In genomic region chr19:2747349-2747748, GRCh38 we compare ENCODE assay signal across 26 cellular contexts. TPM values are rescaled to one million over a fixed set of nuclear protein-coding genes. Genes with fewer than 3 reads are reported as not detected.
A peak's percentile ranks its signal among the peaks of the same experiment; 100 is the strongest.
DNase-seq lines count a peak whose midpoint lies in the region; ATAC-seq, FAIRE-seq and TF ChIP-seq lines count a peak whose summit lies in the region.
"Had no signal": no experiment of that assay in that cellular context is flagged by ENCODE, and none has a peak within 500 bp of the region (broad histone marks: within the 10 kb centered on the region; RNA-seq: fewer than 3 reads in every experiment).

No MANE protein-coding gene starts in this region.

- in situ Hi-C loops in HepG2 (cut with HindIII; ENCODE audit: extremely low pct_ligation_motif_present, low pct_unique_long_range_greater_than_20kb): no loop called here

- WGBS in HepG2 (ENCODE audit: low lambda C conversion rate): 30% methylated on average over 7 of the region's 7 CpGs

- POLR2A ChIA-PET in HEK293 (lab: Yijun Ruan, JAX) (no interaction called here), HepG2 (lab: Yijun Ruan, JAX) (no interaction called here)

- TF ChIP-seq RAD21 in HepG2 (CRISPR knock-in tag; IDR thresholded peaks at IDR 0.05): no peak

- H3K4me1 ChIP-seq in HEK293 (ENCODE audit: control insufficient read depth, insufficient read depth, low read length): no peaks in the 10 kb centered on the region
- H3K4me1 ChIP-seq in Karpas-422 (ENCODE audit: low read length): peaks cover 12% of the 10 kb centered on the region
- H3K4me1 ChIP-seq in HepG2 (ENCODE audit: insufficient read depth, low read length): peaks cover 7% of the 10 kb centered on the region
- H3K4me1 ChIP-seq: SJSA1 had no signal

- H3K27ac ChIP-seq in HEK293 (ENCODE audit: extremely low read depth, low read depth, low read length) (no peak overlapping the region), Karpas-422 (ENCODE audit: low read length) (no peak overlapping the region), HepG2 (ENCODE audit: extremely low read length, insufficient read depth, low read length) (no peak overlapping the region)
- H3K27ac ChIP-seq: C4-2B, KMS-11, PC-9, SJSA1 had no signal

- TF ChIP-seq EP300 in HepG2 (IDR thresholded peaks at IDR 0.05; ENCODE audit: low read depth in 2 of 2, low read length in 2 of 2): no peak
- no peak for TF ChIP-seq EP300 in HepG2 (CRISPR knock-in tag; IDR thresholded peaks at IDR 0.05; ENCODE audit: borderline replicate concordance)

- H4K20me1 ChIP-seq in Karpas-422 (ENCODE audit: insufficient read depth, low read depth, low read length) (no peaks in the 10 kb centered on the region), HepG2 (ENCODE audit: insufficient read depth, low read length) (no peaks in the 10 kb centered on the region)

- TF ChIP-seq CTCF in HEK293 (tag by site-specific recombination; IDR thresholded peaks at IDR 0.05) (no peak), HepG2 (CRISPR knock-in tag; IDR thresholded peaks at IDR 0.05) (no peak)

- peak overlapping the region in 2 of 3 donors; percentile 53 to 61 for H3K27ac Mint-ChIP-seq in IgD-negative memory B cell
- H3K27ac Mint-ChIP-seq: CD8-positive, alpha-beta T cell; T-helper 2 cell treated with Interferon-gamma antibody and Interleukin-4, amounts not matched to agents 5 μg/mL and 100 μg/mL, for 36 hours had no signal

- H3K36me3 ChIP-seq in HEK293 (ENCODE audit: control insufficient read depth in 2 of 2, insufficient read depth in 1 of 2, low read length in 2 of 2) (no peaks in the 10 kb centered on the region; a peak in 1 of 3 replicates), Karpas-422 (ENCODE audit: insufficient read depth, low read length) (no peaks in the 10 kb centered on the region), HepG2 (replicated peaks in 1 of 2; ENCODE audit: control insufficient read depth in 1 of 2, insufficient read depth in 2 of 2, low read length in 2 of 2) (no peaks in the 10 kb centered on the region)
- H3K36me3 ChIP-seq: SJSA1 had no signal

- no peak for DNase-seq in GM12891 (ENCODE audit: insufficient read length, low spot score)
- DNase-seq in Karpas-422: no peak
- no peak for DNase-seq in HepG2 (ENCODE audit: low spot score)
- DNase-seq in SKM-1 treated with dmso at 0.1 percent for 144 hours (lab: John Stamatoyannopoulos, UW; ENCODE audit: unreplicated experiment): no peak
- DNase-seq: CD8-positive, alpha-beta T cell; DMS79 treated with DMSO at 0.1 percent for 48 hours; NCI-H1105; NCI-H146; NCI-H1930; NCI-H446; NCI-H524 treated with DMSO at 0.1 percent for 48 hours; NCI-H774; NK-92 treated with Interleukin-12 subunit alpha and Interleukin-12 subunit beta, amount 100 ng/mL, for 24 hours; PC-9; T-helper 1 cell had no signal

- H3K4me3 Mint-ChIP-seq in IgD-negative memory B cell: peak overlapping the region; percentile 25 to 75 (median 42)
- H3K4me3 Mint-ChIP-seq: CD8-positive, alpha-beta T cell; T-helper 2 cell treated with Interferon-gamma antibody and Interleukin-4, amounts not matched to agents 5 μg/mL and 100 μg/mL, for 36 hours had no signal

- H3K9me3 ChIP-seq in HEK293 (ENCODE audit: control insufficient read depth, insufficient read depth, low read depth, low read length): no peaks in the 10 kb centered on the region
- no peaks in the 10 kb centered on the region for H3K9me3 ChIP-seq in Karpas-422 (ENCODE audit: low read length)
- H3K9me3 ChIP-seq in HepG2 (ENCODE audit: low read length): no peaks in the 10 kb centered on the region
- H3K9me3 ChIP-seq: SJSA1 had no signal

- no peaks in the 10 kb centered on the region for H3K36me3 Mint-ChIP-seq in IgD-negative memory B cell
- H3K36me3 Mint-ChIP-seq: CD8-positive, alpha-beta T cell had no signal

- ATAC-seq in HG02884 (IDR thresholded peaks at IDR 0.05; ENCODE audit: unreplicated experiment) (no peak), HepG2 (no peak)
- ATAC-seq: CD8-positive, alpha-beta T cell; Right ventricle myocardium inferior had no signal

- H2AFZ ChIP-seq in Karpas-422 (ENCODE audit: low read length) (no peak overlapping the region), HepG2 (ENCODE audit: low read length) (no peak overlapping the region)
- H2AFZ ChIP-seq: PC-9 had no signal

- intact Hi-C loops in HepG2 (cut with micrococcal nuclease; ENCODE audit: unreplicated experiment): no loop called here

- H3K9ac ChIP-seq in Karpas-422 (ENCODE audit: low read length) (no peak overlapping the region), HepG2 (ENCODE audit: insufficient read depth, low read depth, low read length) (no peak overlapping the region)
- H3K9ac ChIP-seq: KMS-11 had no signal

- FAIRE-seq in GM12891 (lab: Jason Lieb, UNC): peak; percentile 76
- FAIRE-seq in HepG2 (lab: Jason Lieb, UNC): no peak
- FAIRE-seq: GM19239, H54, HTR-8/SVneo had no signal

- no peaks in the 10 kb centered on the region for H3K9me3 Mint-ChIP-seq in IgD-negative memory B cell
- H3K9me3 Mint-ChIP-seq: CD8-positive, alpha-beta T cell; T-helper 2 cell treated with Interferon-gamma antibody and Interleukin-4, amounts not matched to agents 5 μg/mL and 100 μg/mL, for 36 hours had no signal

- H3K4me2 ChIP-seq in Karpas-422 (ENCODE audit: low read depth, low read length, poor library complexity, severe bottlenecking) (no peak overlapping the region), HepG2 (ENCODE audit: low read depth, low read length) (no peak overlapping the region)
- H3K4me2 ChIP-seq: KMS-11, PC-9 had no signal

- peaks cover 8 to 9% (median 8%) of the 10 kb centered on the region in 3 donors for H3K4me1 Mint-ChIP-seq in IgD-negative memory B cell

- TF ChIP-seq POLR2A in GM12891 (IDR thresholded peaks at IDR 0.05; ENCODE audit: low read depth, low read length): no peak
- TF ChIP-seq POLR2A in HepG2 (IDR thresholded peaks at IDR 0.05; ENCODE audit: insufficient read depth in 1 of 2, low read depth in 2 of 2, low read length in 2 of 2): no peak

- H3K27me3 ChIP-seq in Karpas-422 (ENCODE audit: low read length) (no peaks in the 10 kb centered on the region), HepG2 (ENCODE audit: control insufficient read depth in 1 of 2, insufficient read depth in 2 of 2, low read length in 2 of 2) (no peaks in the 10 kb centered on the region)

- H3K79me2 ChIP-seq in Karpas-422 (ENCODE audit: low read length) (no peaks in the 10 kb centered on the region), HepG2 (ENCODE audit: insufficient read depth, low read length) (no peaks in the 10 kb centered on the region)

- H3K4me3 ChIP-seq in HEK293 (ENCODE audit: low read depth, low read length): no peak overlapping the region
- no peak overlapping the region for H3K4me3 ChIP-seq in Karpas-422 (ENCODE audit: low read length)
- H3K4me3 ChIP-seq in HepG2 (replicated peaks in 1 of 3; ENCODE audit: insufficient read depth in 1 of 3, low read depth in 2 of 3, low read length in 3 of 3): no peak overlapping the region
- H3K4me3 ChIP-seq: PC-9, SJSA1 had no signal

- no TSS peak for BruUV-seq in HepG2 (replicated peaks; lab: Mats Ljungman, UMichigan)

- CTCF ChIA-PET in HEK293 (lab: Yijun Ruan, JAX): interaction anchor here (0.7 to 3.3 kb wide), 3 partner anchors 8 to 138 kb away, joined by 6 to 54 read pairs (median 8); no protein-coding TSS in a partner anchor
- CTCF ChIA-PET in HepG2 (lab: Yijun Ruan, JAX; ENCODE audit: low intra/inter-chr PET ratio, low total read pairs): interaction anchor here (1.3 kb wide), 1 partner anchor 99 kb away, joined by 4 read pairs; no protein-coding TSS in a partner anchor

- no peaks in the 10 kb centered on the region for H3K27me3 Mint-ChIP-seq in IgD-negative memory B cell

- H3K9me2 ChIP-seq in Karpas-422 (replicated peaks; ENCODE audit: insufficient read depth, low read length): no peaks in the 10 kb centered on the region

RNA-seq across cellular contexts. Expression of gene SLC39A3, which starts 7.5 kb away (rescaled TPM):
- 19.8 TPM for polyA plus RNA-seq in GM12891 (2012; ENCODE audit: low read depth, missing spikeins)
- polyA plus RNA-seq in IgD-negative memory B cell (86.9 TPM), HepG2 (2011; rRNA removed) (33.6 and 34.2 TPM in 2 replicates)
- 28.6 and 55.3 TPM in 2 replicates for total RNA-seq in Karpas-422 (2014; rRNA removed; shearing (Covaris generic); ENCODE audit: low replicate concordance)
- total RNA-seq in HepG2 (2016; rRNA removed; fragmentation: Illumina TruSeq; extraction: Trizol): 25.0 and 41.6 TPM in 2 replicates
- total RNA-seq in HepG2 (2016; cell fraction: cytosol; rRNA removed; fragmentation: Illumina TruSeq; extraction: Trizol; ENCODE audit: low read depth): 28.6 and 43.2 TPM in 2 replicates
- total RNA-seq in HepG2 (2016; cell fraction: insoluble cytoplasmic fraction; rRNA removed; fragmentation: Illumina TruSeq; extraction: Trizol): 19.6 and 44.5 TPM in 2 replicates
- total RNA-seq in HepG2 (2016; cell fraction: membrane; rRNA removed; fragmentation: Illumina TruSeq; extraction: Trizol): 45.1 and 60.0 TPM in 2 replicates
- 30.3 and 32.7 TPM in 2 replicates for total RNA-seq in HepG2 (2016; cell fraction: nucleus; rRNA removed; fragmentation: Illumina TruSeq; extraction: Trizol)
- 39.9 and 48.2 TPM in 2 replicates for polyA plus RNA-seq in HepG2 (2011; cell fraction: cytosol; rRNA removed)
- polyA plus RNA-seq in HepG2 (2011; cell fraction: nucleus; rRNA removed): 22.1 and 24.0 TPM in 2 replicates
- 18.4 and 30.9 TPM in 2 replicates for polyA plus RNA-seq in HepG2 (2012)
- polyA plus RNA-seq in HepG2 (2016; cell fraction: cytosol; fragmentation: Illumina TruSeq; extraction: Trizol; ENCODE audit: low read depth): 41.4 and 52.9 TPM in 2 replicates
- 27.9 and 37.1 TPM in 2 replicates for polyA plus RNA-seq in HepG2 (2016; cell fraction: insoluble cytoplasmic fraction; fragmentation: Illumina TruSeq; extraction: Trizol; ENCODE audit: low read depth)
- polyA plus RNA-seq in HepG2 (2016; cell fraction: membrane; fragmentation: Illumina TruSeq; extraction: Trizol; ENCODE audit: low read depth): 50.5 and 57.8 TPM in 2 replicates
- 65.1 and 70.7 TPM in 2 replicates for polyA plus RNA-seq in HepG2 (2016; cell fraction: nucleus; fragmentation: Illumina TruSeq; extraction: Trizol; ENCODE audit: insufficient read depth, low read depth)
- 38.4 and 71.1 TPM in 2 replicates for polyA minus RNA-seq in HepG2 (2011; rRNA and poly(A)+ RNA removed; ENCODE audit: low replicate concordance)
- 13.8 and 15.1 TPM in 2 replicates for polyA minus RNA-seq in HepG2 (2011; cell fraction: cytosol; rRNA and poly(A)+ RNA removed)
- polyA minus RNA-seq in HepG2 (2011; cell fraction: nucleus; rRNA and poly(A)+ RNA removed): 8.5 and 9.3 TPM in 2 replicates

RNA-seq across cellular contexts. Expression of gene DIRAS1, which starts 26.2 kb away (rescaled TPM):
- 0.08 TPM for polyA plus RNA-seq in GM12891 (2012; ENCODE audit: low read depth, missing spikeins)
- polyA plus RNA-seq in IgD-negative memory B cell: 0.64 TPM
- not detected in 2 replicates for total RNA-seq in Karpas-422 (2014; rRNA removed; shearing (Covaris generic); ENCODE audit: low replicate concordance)
- total RNA-seq in HepG2 (2016; rRNA removed; fragmentation: Illumina TruSeq; extraction: Trizol): 0.97 and 1.2 TPM in 2 replicates
- total RNA-seq in HepG2 (2016; cell fraction: cytosol; rRNA removed; fragmentation: Illumina TruSeq; extraction: Trizol; ENCODE audit: low read depth): 0.61 and 0.62 TPM in 2 replicates
- 1.0 and 1.1 TPM in 2 replicates for total RNA-seq in HepG2 (2016; cell fraction: insoluble cytoplasmic fraction; rRNA removed; fragmentation: Illumina TruSeq; extraction: Trizol)
- total RNA-seq in HepG2 (2016; cell fraction: membrane; rRNA removed; fragmentation: Illumina TruSeq; extraction: Trizol): 1.3 and 1.6 TPM in 2 replicates
- 0.56 and 0.94 TPM in 2 replicates for total RNA-seq in HepG2 (2016; cell fraction: nucleus; rRNA removed; fragmentation: Illumina TruSeq; extraction: Trizol)
- polyA plus RNA-seq in HepG2 (2011; rRNA removed): 1.8 and 2.9 TPM in 2 replicates
- 1.7 and 2.2 TPM in 2 replicates for polyA plus RNA-seq in HepG2 (2011; cell fraction: cytosol; rRNA removed)
- polyA plus RNA-seq in HepG2 (2011; cell fraction: nucleus; rRNA removed): 2.6 and 3.2 TPM in 2 replicates
- 1.3 and 1.7 TPM in 2 replicates for polyA plus RNA-seq in HepG2 (2012)
- polyA plus RNA-seq in HepG2 (2016; cell fraction: cytosol; fragmentation: Illumina TruSeq; extraction: Trizol; ENCODE audit: low read depth): 0.97 and 1.5 TPM in 2 replicates
- polyA plus RNA-seq in HepG2 (2016; cell fraction: insoluble cytoplasmic fraction; fragmentation: Illumina TruSeq; extraction: Trizol; ENCODE audit: low read depth): 1.7 and 2.5 TPM in 2 replicates
- 1.8 and 1.9 TPM in 2 replicates for polyA plus RNA-seq in HepG2 (2016; cell fraction: membrane; fragmentation: Illumina TruSeq; extraction: Trizol; ENCODE audit: low read depth)
- 1.9 and 2.0 TPM in 2 replicates for polyA plus RNA-seq in HepG2 (2016; cell fraction: nucleus; fragmentation: Illumina TruSeq; extraction: Trizol; ENCODE audit: insufficient read depth, low read depth)
- polyA minus RNA-seq in HepG2 (2011; rRNA and poly(A)+ RNA removed; ENCODE audit: low replicate concordance): 0.35 and 2.3 TPM in 2 replicates
- 1.7 and 1.8 TPM in 2 replicates for polyA minus RNA-seq in HepG2 (2011; cell fraction: cytosol; rRNA and poly(A)+ RNA removed)
- 0.64 and 0.75 TPM in 2 replicates for polyA minus RNA-seq in HepG2 (2011; cell fraction: nucleus; rRNA and poly(A)+ RNA removed)
- total RNA-seq: SJSA1 had no signal

RNA-seq across cellular contexts. Expression of gene SGTA, which starts 35.7 kb away (rescaled TPM):
- polyA plus RNA-seq in GM12891 (2012; ENCODE audit: low read depth, missing spikeins): 46.3 TPM
- polyA plus RNA-seq in IgD-negative memory B cell (44.2 TPM), HepG2 (2011; rRNA removed) (43.0 and 43.9 TPM in 2 replicates)
- total RNA-seq in Karpas-422 (2014; rRNA removed; shearing (Covaris generic); ENCODE audit: low replicate concordance): 31.2 and 55.8 TPM in 2 replicates
- total RNA-seq in HepG2 (2016; rRNA removed; fragmentation: Illumina TruSeq; extraction: Trizol): 47.4 and 47.5 TPM in 2 replicates
- total RNA-seq in HepG2 (2016; cell fraction: cytosol; rRNA removed; fragmentation: Illumina TruSeq; extraction: Trizol; ENCODE audit: low read depth): 15.4 and 15.7 TPM in 2 replicates
- total RNA-seq in HepG2 (2016; cell fraction: insoluble cytoplasmic fraction; rRNA removed; fragmentation: Illumina TruSeq; extraction: Trizol): 38.4 and 51.3 TPM in 2 replicates
- total RNA-seq in HepG2 (2016; cell fraction: membrane; rRNA removed; fragmentation: Illumina TruSeq; extraction: Trizol): 36.5 and 39.1 TPM in 2 replicates
- 22.7 and 29.7 TPM in 2 replicates for total RNA-seq in HepG2 (2016; cell fraction: nucleus; rRNA removed; fragmentation: Illumina TruSeq; extraction: Trizol)
- 36.5 and 53.7 TPM in 2 replicates for polyA plus RNA-seq in HepG2 (2011; cell fraction: cytosol; rRNA removed)
- polyA plus RNA-seq in HepG2 (2011; cell fraction: nucleus; rRNA removed): 91.7 and 100.0 TPM in 2 replicates
- 31.5 and 46.4 TPM in 2 replicates for polyA plus RNA-seq in HepG2 (2012)
- polyA plus RNA-seq in HepG2 (2016; cell fraction: cytosol; fragmentation: Illumina TruSeq; extraction: Trizol; ENCODE audit: low read depth): 19.4 and 21.9 TPM in 2 replicates
- 59.1 and 69.1 TPM in 2 replicates for polyA plus RNA-seq in HepG2 (2016; cell fraction: insoluble cytoplasmic fraction; fragmentation: Illumina TruSeq; extraction: Trizol; ENCODE audit: low read depth)
- 43.4 and 44.2 TPM in 2 replicates for polyA plus RNA-seq in HepG2 (2016; cell fraction: membrane; fragmentation: Illumina TruSeq; extraction: Trizol; ENCODE audit: low read depth)
- polyA plus RNA-seq in HepG2 (2016; cell fraction: nucleus; fragmentation: Illumina TruSeq; extraction: Trizol; ENCODE audit: insufficient read depth, low read depth): 75.8 and 78.8 TPM in 2 replicates
- 33.4 and 37.8 TPM in 2 replicates for polyA minus RNA-seq in HepG2 (2011; rRNA and poly(A)+ RNA removed; ENCODE audit: low replicate concordance)
- 21.6 and 25.4 TPM in 2 replicates for polyA minus RNA-seq in HepG2 (2011; cell fraction: cytosol; rRNA and poly(A)+ RNA removed)
- 12.1 and 13.1 TPM in 2 replicates for polyA minus RNA-seq in HepG2 (2011; cell fraction: nucleus; rRNA and poly(A)+ RNA removed)

RNA-seq across cellular contexts. Expression of gene THOP1, which starts 38.0 kb away (rescaled TPM):
- polyA plus RNA-seq in GM12891 (2012; ENCODE audit: low read depth, missing spikeins): 146 TPM
- 54.4 TPM for polyA plus RNA-seq in IgD-negative memory B cell
- 57.0 and 148 TPM in 2 replicates for total RNA-seq in Karpas-422 (2014; rRNA removed; shearing (Covaris generic); ENCODE audit: low replicate concordance)
- total RNA-seq in HepG2 (2016; rRNA removed; fragmentation: Illumina TruSeq; extraction: Trizol): 98.1 and 116 TPM in 2 replicates
- 12.3 and 13.1 TPM in 2 replicates for total RNA-seq in HepG2 (2016; cell fraction: cytosol; rRNA removed; fragmentation: Illumina TruSeq; extraction: Trizol; ENCODE audit: low read depth)
- total RNA-seq in HepG2 (2016; cell fraction: insoluble cytoplasmic fraction; rRNA removed; fragmentation: Illumina TruSeq; extraction: Trizol): 83.9 and 120 TPM in 2 replicates
- 35.7 and 37.5 TPM in 2 replicates for total RNA-seq in HepG2 (2016; cell fraction: membrane; rRNA removed; fragmentation: Illumina TruSeq; extraction: Trizol)
- 71.2 and 83.7 TPM in 2 replicates for total RNA-seq in HepG2 (2016; cell fraction: nucleus; rRNA removed; fragmentation: Illumina TruSeq; extraction: Trizol)
- polyA plus RNA-seq in HepG2 (2011; rRNA removed): 74.4 and 81.4 TPM in 2 replicates
- 50.2 and 88.6 TPM in 2 replicates for polyA plus RNA-seq in HepG2 (2011; cell fraction: cytosol; rRNA removed)
- polyA plus RNA-seq in HepG2 (2011; cell fraction: nucleus; rRNA removed): 183 and 242 TPM in 2 replicates
- 41.9 and 45.1 TPM in 2 replicates for polyA plus RNA-seq in HepG2 (2012)
- 9.6 TPM in 2 replicates for polyA plus RNA-seq in HepG2 (2016; cell fraction: cytosol; fragmentation: Illumina TruSeq; extraction: Trizol; ENCODE audit: low read depth)
- 69.9 and 92.7 TPM in 2 replicates for polyA plus RNA-seq in HepG2 (2016; cell fraction: insoluble cytoplasmic fraction; fragmentation: Illumina TruSeq; extraction: Trizol; ENCODE audit: low read depth)
- polyA plus RNA-seq in HepG2 (2016; cell fraction: membrane; fragmentation: Illumina TruSeq; extraction: Trizol; ENCODE audit: low read depth): 20.1 and 20.4 TPM in 2 replicates
- 159 and 175 TPM in 2 replicates for polyA plus RNA-seq in HepG2 (2016; cell fraction: nucleus; fragmentation: Illumina TruSeq; extraction: Trizol; ENCODE audit: insufficient read depth, low read depth)
- polyA minus RNA-seq in HepG2 (2011; rRNA and poly(A)+ RNA removed; ENCODE audit: low replicate concordance): 118 and 211 TPM in 2 replicates
- polyA minus RNA-seq in HepG2 (2011; cell fraction: cytosol; rRNA and poly(A)+ RNA removed): 39.9 and 51.4 TPM in 2 replicates
- polyA minus RNA-seq in HepG2 (2011; cell fraction: nucleus; rRNA and poly(A)+ RNA removed): 26.3 and 32.6 TPM in 2 replicates

RNA-seq across cellular contexts. Expression of gene GNG7, which starts 44.9 kb away (rescaled TPM):
- 6.4 TPM for polyA plus RNA-seq in GM12891 (2012; ENCODE audit: low read depth, missing spikeins)
- 74.6 TPM for polyA plus RNA-seq in IgD-negative memory B cell
- total RNA-seq in Karpas-422 (2014; rRNA removed; shearing (Covaris generic); ENCODE audit: low replicate concordance): 0.19 and 1.3 TPM in 2 replicates
- 1.4 and 1.7 TPM in 2 replicates for total RNA-seq in HepG2 (2016; rRNA removed; fragmentation: Illumina TruSeq; extraction: Trizol)
- 1.3 and 2.3 TPM in 2 replicates for total RNA-seq in HepG2 (2016; cell fraction: cytosol; rRNA removed; fragmentation: Illumina TruSeq; extraction: Trizol; ENCODE audit: low read depth)
- 1.3 and 1.7 TPM in 2 replicates for total RNA-seq in HepG2 (2016; cell fraction: insoluble cytoplasmic fraction; rRNA removed; fragmentation: Illumina TruSeq; extraction: Trizol)
- total RNA-seq in HepG2 (2016; cell fraction: membrane; rRNA removed; fragmentation: Illumina TruSeq; extraction: Trizol): 2.6 and 3.1 TPM in 2 replicates
- 1.5 TPM in 2 replicates for total RNA-seq in HepG2 (2016; cell fraction: nucleus; rRNA removed; fragmentation: Illumina TruSeq; extraction: Trizol)
- 3.3 and 3.9 TPM in 2 replicates for polyA plus RNA-seq in HepG2 (2011; rRNA removed)
- 3.1 and 3.7 TPM in 2 replicates for polyA plus RNA-seq in HepG2 (2011; cell fraction: cytosol; rRNA removed)
- 6.7 and 7.8 TPM in 2 replicates for polyA plus RNA-seq in HepG2 (2011; cell fraction: nucleus; rRNA removed)
- 2.6 and 4.5 TPM in 2 replicates for polyA plus RNA-seq in HepG2 (2012)
- polyA plus RNA-seq in HepG2 (2016; cell fraction: cytosol; fragmentation: Illumina TruSeq; extraction: Trizol; ENCODE audit: low read depth): 7.6 and 10.4 TPM in 2 replicates
- polyA plus RNA-seq in HepG2 (2016; cell fraction: insoluble cytoplasmic fraction; fragmentation: Illumina TruSeq; extraction: Trizol; ENCODE audit: low read depth): 3.9 and 5.5 TPM in 2 replicates
- polyA plus RNA-seq in HepG2 (2016; cell fraction: membrane; fragmentation: Illumina TruSeq; extraction: Trizol; ENCODE audit: low read depth): 6.5 and 9.8 TPM in 2 replicates
- 7.6 and 8.6 TPM in 2 replicates for polyA plus RNA-seq in HepG2 (2016; cell fraction: nucleus; fragmentation: Illumina TruSeq; extraction: Trizol; ENCODE audit: insufficient read depth, low read depth)
- 1.2 TPM in 1 of 2 replicates, not detected in the other for polyA minus RNA-seq in HepG2 (2011; rRNA and poly(A)+ RNA removed; ENCODE audit: low replicate concordance)
- polyA minus RNA-seq in HepG2 (2011; cell fraction: cytosol; rRNA and poly(A)+ RNA removed): 1.2 and 1.7 TPM in 2 replicates
- polyA minus RNA-seq in HepG2 (2011; cell fraction: nucleus; rRNA and poly(A)+ RNA removed): 1.1 and 1.2 TPM in 2 replicates
